8 cellular contexts compared by ENCODE assay signal in genomic region chr19:52170863-52171320, GRCh38. TPM values are rescaled to one million over a fixed set of nuclear protein-coding genes. Genes with fewer than 3 reads are reported as not detected.
DNase-seq lines count a peak whose midpoint lies in the region; ATAC-seq and TF ChIP-seq lines count a peak whose summit lies in the region.

No MANE protein-coding gene starts in this region.

- no peak overlapping the region for H3K9ac ChIP-seq in neural progenitor cell

- H3K36me3 Mint-ChIP-seq in activated B cell treated with CpG ODN at 0.5 μM for 24 hours (ENCODE audit: low read depth) (peaks cover 45% of the 10 kb centered on the region), neural progenitor cell (peaks cover 17% of the 10 kb centered on the region)

- no peaks in the 10 kb centered on the region for H3K9me3 Mint-ChIP-seq in activated B cell treated with CpG ODN at 0.5 μM for 24 hours
- peaks cover 37% of the 10 kb centered on the region for H3K9me3 Mint-ChIP-seq in neural progenitor cell

- no peaks in the 10 kb centered on the region for H4K20me1 ChIP-seq in neural progenitor cell (ENCODE audit: low read depth)

- H3K27me3 Mint-ChIP-seq in activated B cell treated with CpG ODN at 0.5 μM for 24 hours (no peaks in the 10 kb centered on the region), neural progenitor cell (ENCODE audit: insufficient read depth, low read depth) (peaks cover 18% of the 10 kb centered on the region)

- H3K79me2 ChIP-seq in neural progenitor cell (ENCODE audit: low read depth), result no peaks in the 10 kb centered on the region

- H3F3A ChIP-seq in neural progenitor cell (ENCODE audit: low read depth), result peaks cover 11% of the 10 kb centered on the region

- peaks cover 16% of the 10 kb centered on the region for H3K27me3 ChIP-seq in neural progenitor cell

- intact Hi-C loops in activated B cell treated with CpG ODN at 0.5 μM for 24 hours (cut with micrococcal nuclease), result loop anchor here (1.0 kb wide), 3 partner anchors 18 to 76 kb away; partner anchors contain the start of gene ZNF841

- peak overlapping the region; percentile 87 for H3K4me2 ChIP-seq in neural progenitor cell

- H3K27ac Mint-ChIP-seq in activated B cell treated with CpG ODN at 0.5 μM for 24 hours (peak overlapping the region; percentile 96), neural progenitor cell (peak overlapping the region; percentile 43)

- no peak overlapping the region for H3K27ac ChIP-seq in neural progenitor cell

- DNase-seq in GM10266 (ENCODE audit: extremely low spot score), result peak; percentile 19
- DNase-seq in activated B cell treated with CpG ODN at 0.5 μM for 24 hours, result peak; percentile 18
- DNase-seq in fibroblast of the aortic adventitia (ENCODE audit: low read depth), result no peak
- peak; percentile 57 for DNase-seq in neural progenitor cell (ENCODE audit: low spot score)
- no peak for DNase-seq in NCI-H524 treated with DMSO at 0.1 percent for 48 hours (lab: John Stamatoyannopoulos, UW)
- DNase-seq in A172 (ENCODE audit: low spot score), result no peak

- no peaks in the 10 kb centered on the region for H3K36me3 ChIP-seq in neural progenitor cell

- H3K4me3 ChIP-seq in fibroblast of the aortic adventitia (ENCODE audit: low read depth, low read length) (peak overlapping the region; percentile 92), neural progenitor cell (peak overlapping the region; percentile 80)

- peaks cover 27% of the 10 kb centered on the region for H3K4me1 Mint-ChIP-seq in activated B cell treated with CpG ODN at 0.5 μM for 24 hours
- peaks cover 12% of the 10 kb centered on the region for H3K4me1 Mint-ChIP-seq in neural progenitor cell

- POLR2A ChIA-PET in activated B cell treated with CpG ODN at 0.5 μM for 24 hours (lab: Charles Lee), result interaction anchor here (0.6 to 2.7 kb wide), 9 partner anchors 18 to 1350 kb away, joined by 3 to 62 read pairs (median 4); partner anchors contain the start of genes PPP2R1A, ZNF432, ZNF614 and ZNF615

- H2AFZ ChIP-seq in neural progenitor cell (replicated peaks), result peak overlapping the region; percentile 91

- peak overlapping the region; percentile 97 for H3K4me3 Mint-ChIP-seq in activated B cell treated with CpG ODN at 0.5 μM for 24 hours
- H3K4me3 Mint-ChIP-seq in neural progenitor cell, result peak overlapping the region; percentile 92

- H3K9me3 ChIP-seq in neural progenitor cell (ENCODE audit: low read depth), result no peaks in the 10 kb centered on the region

- CTCF ChIA-PET in activated B cell treated with CpG ODN at 0.5 μM for 24 hours (lab: Charles Lee), result no interaction called here

- no peak for TF ChIP-seq CTCF in GM10266 (IDR thresholded peaks at IDR 0.05; ENCODE audit: control insufficient read depth, insufficient read depth, low read depth, missing control alignments)
- no peak for TF ChIP-seq CTCF in activated B cell treated with CpG ODN at 0.5 μM for 24 hours (IDR thresholded peaks at IDR 0.05)
- TF ChIP-seq CTCF in fibroblast of the aortic adventitia (IDR thresholded peaks at IDR 0.05; ENCODE audit: insufficient read depth, low read length), result no peak
- no peak for TF ChIP-seq CTCF in neural progenitor cell (IDR thresholded peaks at IDR 0.05)

- H3K4me1 ChIP-seq in neural progenitor cell, result no peaks in the 10 kb centered on the region

- peak; percentile 19 for ATAC-seq in HG02759 (IDR thresholded peaks at IDR 0.05; ENCODE audit: unreplicated experiment)
- ATAC-seq in activated B cell treated with CpG ODN at 0.5 μM for 24 hours (ENCODE audit: low read depth), result peak; percentile 10
- ATAC-seq in GM21360 (IDR thresholded peaks at IDR 0.05; ENCODE audit: unreplicated experiment), result no peak

RNA-seq across cellular contexts. Expression of gene ZNF836, which starts 0.5 kb away (rescaled TPM):
- total RNA-seq in activated B cell treated with CpG ODN at 0.5 μM for 24 hours (27.4 and 28.0 TPM in 2 replicates), fibroblast of the aortic adventitia (ENCODE audit: low replicate concordance) (11.3 and 11.8 TPM in 2 replicates), neural progenitor cell (ENCODE audit: low replicate concordance) (8.3 and 8.8 TPM in 2 replicates)
- total RNA-seq in A172 (2014; rRNA removed; shearing (Covaris generic)), result 7.0 and 32.6 TPM in 2 replicates

RNA-seq across cellular contexts. Expression of gene PPP2R1A, which starts 19.0 kb away (rescaled TPM):
- 244 and 245 TPM in 2 replicates for total RNA-seq in activated B cell treated with CpG ODN at 0.5 μM for 24 hours
- total RNA-seq in fibroblast of the aortic adventitia (ENCODE audit: low replicate concordance), result 176 and 187 TPM in 2 replicates
- total RNA-seq in neural progenitor cell (ENCODE audit: low replicate concordance), result 218 and 367 TPM in 2 replicates
- 301 and 306 TPM in 2 replicates for total RNA-seq in A172 (2014; rRNA removed; shearing (Covaris generic))

RNA-seq across cellular contexts. Expression of gene ZNF616, which starts 31.2 kb away (rescaled TPM):
- total RNA-seq in activated B cell treated with CpG ODN at 0.5 μM for 24 hours (7.3 and 7.4 TPM in 2 replicates), fibroblast of the aortic adventitia (ENCODE audit: low replicate concordance) (5.0 and 8.9 TPM in 2 replicates), neural progenitor cell (ENCODE audit: low replicate concordance) (26.8 and 38.4 TPM in 2 replicates)
- 6.1 and 17.5 TPM in 2 replicates for total RNA-seq in A172 (2014; rRNA removed; shearing (Covaris generic))

Comparison
In these comparisons a context has a peak if more than half of its experiments do, and no peak if none do; other contexts are left out.
1. DNase-seq: peak in GM10266 (single experiment), activated B cell treated with CpG ODN at 0.5 μM for 24 hours (single experiment) and neural progenitor cell (single experiment); none in fibroblast of the aortic adventitia (single experiment), NCI-H524 treated with DMSO at 0.1 percent for 48 hours (single experiment) and A172 (single experiment).